In genomic region chr19:18192673-18193387, GRCh38 we compare ENCODE assay signal across 8 cellular contexts. TPM values are rescaled to one million over a fixed set of nuclear protein-coding genes. Genes with fewer than 3 reads are reported as not detected.
DNase-seq lines count a peak whose midpoint lies in the region; ATAC-seq and TF ChIP-seq lines count a peak whose summit lies in the region.

MPV17L2 (plus strand) TSS chr19:18193218; CDS start chr19:18193282, 64 bp downstream.

- no peaks in the 10 kb centered on the region; the same call in 1 of the 2 replicates for H4K20me1 ChIP-seq in SU-DHL-6 (ENCODE audit: low read depth, low read length)

- peaks cover 39% of the 10 kb centered on the region for H3F3A ChIP-seq in SU-DHL-6 (ENCODE audit: insufficient read depth)

- under 1% methylated on average over 74 of the region's 74 CpGs for WGBS in thymus

- peak within 1 kb of the TSS; percentile 82 for H3K4me2 ChIP-seq in SU-DHL-6 (ENCODE audit: low read depth, low read length, poor library complexity, severe bottlenecking)

- peaks cover 10% of the 10 kb centered on the region for H3K79me2 ChIP-seq in SU-DHL-6 (ENCODE audit: insufficient read depth, low read length)

- H3K9me3 ChIP-seq in SU-DHL-6 (ENCODE audit: insufficient read depth, low read length) (no peaks in the 10 kb centered on the region), thymus (ENCODE audit: control insufficient read depth) (no peaks in the 10 kb centered on the region)

- no peaks in the 10 kb centered on the region for H3K36me3 ChIP-seq in SU-DHL-6 (ENCODE audit: low read length)
- H3K36me3 ChIP-seq in thymus (ENCODE audit: control insufficient read depth, insufficient read depth), result peaks cover 13% of the 10 kb centered on the region

- intact Hi-C loops in head of caudate nucleus (cut with DNase I), result no loop called here

- peak within 1 kb of the TSS; percentile 90 for H3K27ac Mint-ChIP-seq in osteocyte (ENCODE audit: unreplicated experiment)

- H3K27me3 ChIP-seq in SU-DHL-6 (ENCODE audit: low read length), result no peaks in the 10 kb centered on the region
- H3K27me3 ChIP-seq in thymus (ENCODE audit: control insufficient read depth, insufficient read depth), result no peaks in the 10 kb centered on the region

- H3K27me3 Mint-ChIP-seq in osteocyte (ENCODE audit: unreplicated experiment), result no peaks in the 10 kb centered on the region

- peak within 1 kb of the TSS; percentile 79 for H3K4me3 Mint-ChIP-seq in osteocyte (ENCODE audit: unreplicated experiment)

- DNase-seq in GM10266 (ENCODE audit: extremely low spot score), result peak; percentile 95
- DNase-seq in NCI-H128 (lab: John Stamatoyannopoulos, UW; ENCODE audit: unreplicated experiment), result peak; percentile 99
- peak; percentile 95 for DNase-seq in activated naive CD8-positive, alpha-beta T cell treated with anti-CD3 and anti-CD28 coated beads, Interleukin-2, amount 50 U/mL, for 16 hours (ENCODE audit: low read depth, low spot score)
- peak; percentile 99 to 100 (median 100) for DNase-seq in head of caudate nucleus
- DNase-seq in osteocyte (ENCODE audit: extremely low spot score, unreplicated experiment), result peak; percentile 100

- H3K9ac ChIP-seq in SU-DHL-6 (ENCODE audit: low read length), result peak within 1 kb of the TSS; percentile 96

- H3K4me3 ChIP-seq in SU-DHL-6 (ENCODE audit: insufficient read depth, low read length, poor library complexity, severe bottlenecking) (peak within 1 kb of the TSS; percentile 96), thymus (ENCODE audit: low read length) (peak within 1 kb of the TSS; percentile 81)

- peaks cover 12% of the 10 kb centered on the region for H3K4me1 ChIP-seq in thymus (ENCODE audit: control insufficient read depth, insufficient read depth, low read length)

- peak; percentile 88 for ATAC-seq in HG02678 (IDR thresholded peaks at IDR 0.05; ENCODE audit: unreplicated experiment)

- no peaks in the 10 kb centered on the region for H3K9me2 ChIP-seq in SU-DHL-6 (replicated peaks; ENCODE audit: insufficient read depth, low read length)

- peak within 1 kb of the TSS; percentile 79 for H3K27ac ChIP-seq in SU-DHL-6 (ENCODE audit: low read depth, low read length)
- peak within 1 kb of the TSS; percentile 89 for H3K27ac ChIP-seq in thymus (ENCODE audit: low read depth)

- H2AFZ ChIP-seq in SU-DHL-6 (ENCODE audit: low read depth, low read length, severe bottlenecking), result no peak within 1 kb of the TSS

- peaks cover 18% of the 10 kb centered on the region for H3K4me1 Mint-ChIP-seq in osteocyte (ENCODE audit: unreplicated experiment)

- H3K9me3 Mint-ChIP-seq in osteocyte (ENCODE audit: unreplicated experiment), result no peaks in the 10 kb centered on the region

- TF ChIP-seq CTCF in GM10266 (IDR thresholded peaks at IDR 0.05; ENCODE audit: control insufficient read depth, insufficient read depth, low read depth, missing control alignments) (no peak), SU-DHL-6 (IDR thresholded peaks at IDR 0.05; ENCODE audit: insufficient read depth, low read length, poor library complexity, severe bottlenecking) (no peak), osteocyte (IDR thresholded peaks at IDR 0.05) (no peak)

- H3K36me3 Mint-ChIP-seq in osteocyte (ENCODE audit: unreplicated experiment), result no peaks in the 10 kb centered on the region

RNA-seq across cellular contexts. Expression of gene MPV17L2, which starts in this region (rescaled TPM):
- 11.6 and 12.7 TPM in 2 replicates for total RNA-seq in osteocyte
- polyA plus RNA-seq in thymus, result 13.4 TPM

Comparison
In these comparisons a context has a peak if more than half of its experiments do, and no peak if none do; other contexts are left out.
1. Peak in every context shown above with its lines: DNase-seq, ATAC-seq, H3K4me3 ChIP-seq and H3K27ac ChIP-seq.